14 cellular contexts compared by ENCODE assay signal in the genomic region with DNA sequence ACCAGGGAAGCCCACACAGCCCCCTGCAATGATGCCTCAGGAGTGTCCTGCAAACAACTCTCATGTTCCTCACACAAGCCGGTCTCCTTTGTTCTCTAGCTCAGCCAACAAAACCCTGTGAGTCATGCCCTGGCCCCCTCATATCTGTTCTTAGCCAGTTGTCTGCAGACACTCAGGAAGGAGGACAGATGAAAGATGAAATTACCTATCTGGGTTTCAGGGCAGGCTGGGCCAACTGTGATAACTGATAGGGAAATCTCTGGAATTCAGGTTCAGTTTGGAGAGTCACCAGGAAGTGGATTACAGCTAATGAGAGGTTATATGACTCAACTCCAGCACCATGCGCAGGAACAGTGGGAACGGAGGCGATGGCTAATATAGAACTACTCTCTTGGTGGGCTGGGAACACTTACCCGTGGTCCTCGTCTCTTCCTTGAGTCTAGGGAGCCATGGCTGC.
A peak's percentile ranks its signal among the peaks of the same experiment; 100 is the strongest.
DNase-seq lines count a peak whose midpoint lies in the region; FAIRE-seq and TF ChIP-seq lines count a peak whose summit lies in the region.
"Had no signal": no experiment of that assay in that cellular context is flagged by ENCODE, and none has a peak within 500 bp of the region (broad histone marks: within the 10 kb centered on the region; RNA-seq: fewer than 3 reads in every experiment).

No MANE protein-coding gene starts in this region.

- peak in 1 of 2 experiments; percentile 86; a peak in 2 of 4 replicates for TF ChIP-seq EP300 in SK-N-SH (IDR thresholded peaks at IDR 0.05; ENCODE audit: borderline replicate concordance in 1 of 2, low read depth in 1 of 2, low read length in 1 of 2)
- no peak for TF ChIP-seq EP300 in H1 (IDR thresholded peaks at IDR 0.05; ENCODE audit: borderline replicate concordance in 1 of 2, low read depth in 2 of 2, low read length in 2 of 2)

- H3K79me2 ChIP-seq in SK-N-SH (ENCODE audit: insufficient read depth) (no peaks in the 10 kb centered on the region), H1 (ENCODE audit: control insufficient read depth in 1 of 2, insufficient read depth in 2 of 2, low read length in 2 of 2) (no peaks in the 10 kb centered on the region)
- H3K79me2 ChIP-seq: parathyroid adenoma had no signal

- TF ChIP-seq RAD21 in SK-N-SH (IDR thresholded peaks at IDR 0.05; ENCODE audit: low read length) (no peak), H1 (IDR thresholded peaks at IDR 0.05 in 1 of 2, conservative IDR thresholded peaks at IDR 0.05 in 1 of 2; ENCODE audit: low read depth in 2 of 2, low read length in 2 of 2) (no peak)

- FAIRE-seq in H1 (lab: Jason Lieb, UNC) = no peak
- FAIRE-seq: HTR-8/SVneo had no signal

- no peak overlapping the region for H3K4me3 ChIP-seq in SK-N-SH (ENCODE audit: low read depth in 2 of 2, low read length in 1 of 2)
- no peak overlapping the region for H3K4me3 ChIP-seq in H1 (ENCODE audit: extremely low read depth in 1 of 4, insufficient read depth in 2 of 4, low read depth in 3 of 4, low read length in 4 of 4)
- no peak overlapping the region for H3K4me3 ChIP-seq in ascending aorta
- H3K4me3 ChIP-seq: mucosa of descending colon, testis had no signal

- intact Hi-C loops in ascending aorta (cut with DNase I) = no loop called here

- CTCF ChIA-PET in SK-N-SH (lab: Yijun Ruan, JAX) = interaction anchor here (1.1 kb wide), 1 partner anchor 13 kb away, joined by 3 read pairs; no protein-coding TSS in a partner anchor
- CTCF ChIA-PET in H1 (lab: Charles Lee; ENCODE audit: partially characterized antibody) = no interaction called here

- TF ChIP-seq CTCF in SK-N-SH (IDR thresholded peaks at IDR 0.05) = no peak
- no peak for TF ChIP-seq CTCF in H1 (IDR thresholded peaks at IDR 0.05; ENCODE audit: control extremely low read depth in 1 of 3, insufficient read depth in 1 of 3, low read depth in 1 of 3, low read length in 3 of 3)
- TF ChIP-seq CTCF in ascending aorta (IDR thresholded peaks at IDR 0.05) = no peak

- H4K20me1 ChIP-seq in SK-N-SH (ENCODE audit: insufficient read depth) (no peaks in the 10 kb centered on the region), H1 (replicated peaks in 1 of 2; ENCODE audit: control insufficient read depth in 1 of 2, insufficient read depth in 2 of 2, low read length in 2 of 2) (no peaks in the 10 kb centered on the region)

- H3K27me3 ChIP-seq in SK-N-SH (ENCODE audit: insufficient read depth) = no peaks in the 10 kb centered on the region
- H3K27me3 ChIP-seq in H1 (replicated peaks in 1 of 4; ENCODE audit: control insufficient read depth in 3 of 4, extremely low read depth in 1 of 4, insufficient read depth in 3 of 4, low read length in 3 of 4) = no peaks in the 10 kb centered on the region
- no peaks in the 10 kb centered on the region for H3K27me3 ChIP-seq in ascending aorta
- H3K27me3 ChIP-seq: testis had no signal

- H3K4ac ChIP-seq in H1 (replicated peaks; ENCODE audit: insufficient read length, low read depth, low read length) = no peak overlapping the region

- H3K4me1 ChIP-seq in SK-N-SH (ENCODE audit: control insufficient read depth in 1 of 2, insufficient read depth in 2 of 2, low read depth in 1 of 2, low read length in 1 of 2) = peaks cover 5% of the 10 kb centered on the region in 2 experiments; a peak in 2 of 4 replicates
- H3K4me1 ChIP-seq in H1 (replicated peaks in 1 of 4; ENCODE audit: control insufficient read depth in 3 of 4, insufficient read depth in 4 of 4, low read length in 3 of 4) = no peaks in the 10 kb centered on the region
- no peaks in the 10 kb centered on the region for H3K4me1 ChIP-seq in ascending aorta
- H3K4me1 ChIP-seq: parathyroid adenoma, testis had no signal

- no peak overlapping the region for H2BK5ac ChIP-seq in H1 (ENCODE audit: low read depth, low read length)

- no peak overlapping the region for H4K91ac ChIP-seq in H1 (replicated peaks; ENCODE audit: insufficient read length, low read length)

- no peak overlapping the region for H3K56ac ChIP-seq in H1 (replicated peaks; ENCODE audit: insufficient read length, low read depth, low read length)

- TF ChIP-seq POLR2A in H1 (IDR thresholded peaks at IDR 0.05; ENCODE audit: control extremely low read depth in 1 of 2, low read depth in 2 of 2, low read length in 2 of 2) = no peak

- H3K23me2 ChIP-seq in H1 (ENCODE audit: low read depth, low read length) = no peaks in the 10 kb centered on the region

- H3K18ac ChIP-seq in H1 (ENCODE audit: extremely low read depth, low read length) = no peak overlapping the region

- H3K9me3 ChIP-seq in SK-N-SH (no peaks in the 10 kb centered on the region), H1 (ENCODE audit: insufficient read depth in 2 of 2, low read depth in 1 of 2, low read length in 1 of 2) (no peaks in the 10 kb centered on the region), ascending aorta (no peaks in the 10 kb centered on the region)
- H3K9me3 ChIP-seq: mucosa of descending colon, testis had no signal

- no peak overlapping the region for H2BK120ac ChIP-seq in H1 (replicated peaks; ENCODE audit: low read depth, low read length)

- H4K5ac ChIP-seq in H1 (ENCODE audit: insufficient read length, low read depth, low read length) = no peak overlapping the region

- H3K9ac ChIP-seq in SK-N-SH (no peak overlapping the region), H1 (replicated peaks in 1 of 4; ENCODE audit: extremely low read depth in 1 of 4, low read depth in 3 of 4, low read length in 3 of 4) (no peak overlapping the region)
- H3K9ac ChIP-seq: parathyroid adenoma had no signal

- no peak overlapping the region for H2AK5ac ChIP-seq in H1 (ENCODE audit: low read depth, low read length)

- peak; percentile 74 for DNase-seq in Daoy (ENCODE audit: low read depth)
- no peak for DNase-seq in SK-N-SH
- no peak for DNase-seq in H1 (ENCODE audit: low read depth in 1 of 2, low spot score in 2 of 2)
- DNase-seq in myocyte (ENCODE audit: low read depth) = peak; percentile 56
- no peak for DNase-seq in ascending aorta (ENCODE audit: low spot score in 2 of 2)
- no peak for DNase-seq in NCI-H774 (lab: John Stamatoyannopoulos, UW)
- DNase-seq in effector CD8-positive, alpha-beta T cell (lab: John Stamatoyannopoulos, UW) = no peak
- no peak for DNase-seq in NCI-H510A (lab: John Stamatoyannopoulos, UW)
- DNase-seq: activated naive CD8-positive, alpha-beta T cell treated with anti-CD3 and anti-CD28 coated beads, Interleukin-2, amount 10 ng/mL, durations not matched to agents 7 days and 5 days; mucosa of descending colon; NCI-H1092 treated with DMSO at 0.1 percent for 48 hours; testis had no signal

- H3F3A ChIP-seq in SK-N-SH (replicated peaks; ENCODE audit: insufficient read depth) = peaks cover 3% of the 10 kb centered on the region

- H3K27ac ChIP-seq in SK-N-SH (ENCODE audit: low read depth in 2 of 2, low read length in 1 of 2) = no peak overlapping the region
- H3K27ac ChIP-seq in H1 (ENCODE audit: low read depth, low read length) = no peak overlapping the region
- no peak overlapping the region for H3K27ac ChIP-seq in ascending aorta
- H3K27ac ChIP-seq: parathyroid adenoma, testis had no signal

- H2AFZ ChIP-seq in SK-N-SH (ENCODE audit: low read depth) = no peak overlapping the region
- H2AFZ ChIP-seq in H1 (ENCODE audit: low read length) = peak overlapping the region; percentile 62; the same call in 1 of the 2 replicates
- H2AFZ ChIP-seq: parathyroid adenoma had no signal

- H3K14ac ChIP-seq in H1 (ENCODE audit: insufficient read length) = no peak overlapping the region

- no peak overlapping the region for H2BK15ac ChIP-seq in H1 (ENCODE audit: low read length)

- H3K4me2 ChIP-seq in SK-N-SH (peak overlapping the region; percentile 38; the same call in 1 of the 2 replicates), H1 (ENCODE audit: insufficient read depth in 1 of 2, low read depth in 2 of 2, low read length in 2 of 2) (no peak overlapping the region)

- H2BK12ac ChIP-seq in H1 (ENCODE audit: low read depth, low read length) = peak overlapping the region; percentile 56; the same call in 1 of the 2 replicates

- no peak overlapping the region for H3K23ac ChIP-seq in H1 (ENCODE audit: insufficient read length)

- no peaks in the 10 kb centered on the region for H3K79me1 ChIP-seq in H1 (ENCODE audit: low read depth, low read length)

- no peak overlapping the region for H2BK20ac ChIP-seq in H1 (ENCODE audit: low read length)

- WGBS in SK-N-SH (ENCODE audit: low lambda C conversion rate) = 17% methylated on average over 2 of the region's 6 CpGs
- WGBS in H1 (ENCODE audit: extremely low coverage in 1 of 2, insufficient coverage in 1 of 2, insufficient read length in 1 of 2, insufficient replicate concordance in 2 of 2, low coverage in 1 of 2, low lambda C conversion rate in 2 of 2, missing lambda C conversion rate in 1 of 2), 2 experiments = 88% methylated on average over 6 of the region's 6 CpGs; no CpG with 5 or more reads in 1 of the 2 experiments

- POLR2A ChIA-PET in SK-N-SH (lab: Yijun Ruan, JAX) (no interaction called here), H1 (lab: Charles Lee; ENCODE audit: partially characterized antibody) (no interaction called here)

- H3K9me2 ChIP-seq in SK-N-SH = no peaks in the 10 kb centered on the region

- H3K36me3 ChIP-seq in SK-N-SH (replicated peaks in 1 of 2; ENCODE audit: control insufficient read depth in 1 of 2, insufficient read depth in 2 of 2, low read length in 1 of 2) = no peaks in the 10 kb centered on the region
- no peaks in the 10 kb centered on the region for H3K36me3 ChIP-seq in H1 (ENCODE audit: control insufficient read depth in 2 of 4, insufficient read depth in 4 of 4, low read length in 3 of 4)
- no peaks in the 10 kb centered on the region for H3K36me3 ChIP-seq in ascending aorta

- H4K8ac ChIP-seq in H1 (ENCODE audit: extremely low read depth, insufficient read depth, low read length) = no peak overlapping the region

TF ChIP-seq in SK-N-SH, 30 proteins besides CTCF, POLR2A, EP300 and RAD21 (continues in another document):
- TF ChIP-seq GATA2 (CRISPR knock-in tag; IDR thresholded peaks at IDR 0.05) (no peak), TAF1 (IDR thresholded peaks at IDR 0.05; ENCODE audit: borderline replicate concordance, low read depth, low read length) (no peak), MXI1 (IDR thresholded peaks at IDR 0.05; ENCODE audit: low read depth, low read length) (no peak), FOSL2 (IDR thresholded peaks at IDR 0.05; ENCODE audit: borderline replicate concordance, low read depth) (peak; percentile 81), YY1 (IDR thresholded peaks at IDR 0.05; ENCODE audit: low read depth) (no peak), ELF1 (IDR thresholded peaks at IDR 0.05) (peak; percentile 58)

TF ChIP-seq in H1, 55 proteins besides CTCF, POLR2A, EP300 and RAD21 (continues in another document):
- no peak for TF ChIP-seq SUZ12 (IDR thresholded peaks at IDR 0.05; ENCODE audit: low read length)
- TF ChIP-seq YY1 (IDR thresholded peaks at IDR 0.05; ENCODE audit: low read depth, low read length) = no peak
- no peak for TF ChIP-seq CHD1 (IDR thresholded peaks at IDR 0.05; ENCODE audit: low read depth, low read length)
- no peak for TF ChIP-seq KDM4A (IDR thresholded peaks at IDR 0.05; ENCODE audit: low read depth, low read length, severe bottlenecking)
- TF ChIP-seq TBP (IDR thresholded peaks at IDR 0.05; ENCODE audit: low read depth, low read length) = no peak
- no peak for TF ChIP-seq NANOG (IDR thresholded peaks at IDR 0.05; ENCODE audit: insufficient read depth, low read depth, low read length, poor library complexity, severe bottlenecking)
- TF ChIP-seq BACH1 (IDR thresholded peaks at IDR 0.05; ENCODE audit: low read length) = no peak
- no peak for TF ChIP-seq TCF12 (IDR thresholded peaks at IDR 0.05; ENCODE audit: low read depth, low read length)

Comparison
In these comparisons a context has a peak if more than half of its experiments do, and no peak if none do; other contexts are left out.
1. DNase-seq: peak in Daoy (single experiment) and myocyte (single experiment); none in SK-N-SH (single experiment), H1 (0 of 2), ascending aorta (0 of 2), NCI-H774 (single experiment), effector CD8-positive, alpha-beta T cell (single experiment) and NCI-H510A (single experiment).